In genomic region chr18:75125359-75126331, GRCh38 we compare ENCODE assay signal across 13 cellular contexts.
DNase-seq lines count a peak whose midpoint lies in the region; ATAC-seq and TF ChIP-seq lines count a peak whose summit lies in the region.
"Had no signal": no experiment of that assay in that cellular context is flagged by ENCODE, and none has a peak within 500 bp of the region (broad histone marks: within the 10 kb centered on the region; RNA-seq: fewer than 3 reads in every experiment).

No MANE protein-coding gene starts in this region.

- DNase-seq in mammary epithelial cell (peak; percentile 12), MCF 10A (ENCODE audit: unreplicated experiment) (no peak), WTC11 (ENCODE audit: low spot score) (peak; percentile 36), left lung (no peak), thoracic aorta (ENCODE audit: low spot score) (no peak), H4 (ENCODE audit: low spot score) (no peak)
- DNase-seq in stimulated activated CD4-positive, alpha-beta T cell treated with anti-CD3 and anti-CD28 coated beads, Interleukin-4, amount 100 ng/mL, for 24 hours = no peak
- DNase-seq: effector CD4-positive, alpha-beta T cell; glutamatergic neuron; NCI-H2029 had no signal

- H3K4me1 Mint-ChIP-seq in MCF 10A (ENCODE audit: insufficient read depth, unreplicated experiment) (no peaks in the 10 kb centered on the region), WTC11 (0 out of 2 replicates have a peak, but pooled peaks cover 3% of the 10 kb centered on the region)

- H3K36me3 Mint-ChIP-seq in MCF 10A (ENCODE audit: insufficient read depth, unreplicated experiment) (no peaks in the 10 kb centered on the region), WTC11 (no peaks in the 10 kb centered on the region)

- CTCF ChIA-PET in mammary epithelial cell (lab: Charles Lee; ENCODE audit: low non-redundant PET) = no interaction called here
- CTCF ChIA-PET in MCF 10A (lab: Yijun Ruan, JAX) = no interaction called here
- CTCF ChIA-PET in WTC11 (lab: Charles Lee) = no interaction called here

- ATAC-seq in WTC11 (peak; percentile 79), left lung (peak; percentile 42), thoracic aorta (ENCODE audit: insufficient number of reproducible peaks, low FRiP score, low read depth) (no peak), HG03196 (IDR thresholded peaks at IDR 0.05; ENCODE audit: unreplicated experiment) (no peak)

- intact Hi-C loops in mammary epithelial cell (cut with micrococcal nuclease) = no loop called here
- intact Hi-C loops in MCF 10A (cut with micrococcal nuclease) = no loop called here
- intact Hi-C loops in left lung (cut with DNase I) = no loop called here

- H3K27ac ChIP-seq in mammary epithelial cell (ENCODE audit: insufficient read depth, low read depth, low read length) (no peak overlapping the region), left lung (no peak overlapping the region), thoracic aorta (no peak overlapping the region)
- H3K27ac ChIP-seq: upper lobe of left lung had no signal

- no peak for TF ChIP-seq CTCF in mammary epithelial cell (conservative IDR thresholded peaks at IDR 0.05 in 1 of 2, IDR thresholded peaks at IDR 0.05 in 1 of 2; ENCODE audit: extremely low read depth in 1 of 2, insufficient read depth in 1 of 2, low read depth in 1 of 2, low read length in 2 of 2)
- TF ChIP-seq CTCF in MCF 10A (IDR thresholded peaks at IDR 0.05; ENCODE audit: unreplicated experiment) = no peak
- TF ChIP-seq CTCF in WTC11 (IDR thresholded peaks at IDR 0.05) = no peak
- TF ChIP-seq CTCF in left lung (IDR thresholded peaks at IDR 0.05) = no peak
- TF ChIP-seq CTCF in thoracic aorta (IDR thresholded peaks at IDR 0.05) = no peak

- H3K4me1 ChIP-seq in mammary epithelial cell (ENCODE audit: insufficient read depth, low read length) (no peaks in the 10 kb centered on the region), left lung (no peaks in the 10 kb centered on the region), thoracic aorta (ENCODE audit: control insufficient read depth in 1 of 2, low read depth in 2 of 2) (peaks cover 0 to 2% of the 10 kb centered on the region in 2 donors)

- no TSS peak for BruUV-seq in mammary epithelial cell (replicated peaks; lab: Mats Ljungman, UMichigan)
- BruUV-seq in MCF 10A (replicated peaks; lab: Mats Ljungman, UMichigan) = no TSS peak

- no peaks in the 10 kb centered on the region for H3K9me3 Mint-ChIP-seq in MCF 10A (ENCODE audit: unreplicated experiment)
- H3K9me3 Mint-ChIP-seq in WTC11 = peaks cover 7% of the 10 kb centered on the region
- H3K9me3 Mint-ChIP-seq: T-helper 2 cell treated with Interferon-gamma antibody and Interleukin-4, amounts not matched to agents 5 μg/mL and 100 μg/mL, for 36 hours had no signal

- H3K9me3 ChIP-seq in mammary epithelial cell (replicated peaks; ENCODE audit: insufficient read depth, low read length) = peaks cover 2% of the 10 kb centered on the region
- no peaks in the 10 kb centered on the region for H3K9me3 ChIP-seq in left lung
- H3K9me3 ChIP-seq in thoracic aorta = no peaks in the 10 kb centered on the region
- H3K9me3 ChIP-seq: upper lobe of left lung had no signal

- dilution Hi-C loops in mammary epithelial cell (cut with HindIII; ENCODE audit: low sequenced_read_pairs) = no loop called here

- H3K4me2 ChIP-seq in mammary epithelial cell (ENCODE audit: insufficient read depth, low read depth, low read length) = no peak overlapping the region

- in situ Hi-C loops in mammary epithelial cell (cut with MboI; ENCODE audit: low sequenced_read_pairs in 2 of 2) = no loop called here

- H3K4me3 Mint-ChIP-seq in MCF 10A (ENCODE audit: unreplicated experiment) = no peak overlapping the region
- H3K4me3 Mint-ChIP-seq in WTC11 = no peak overlapping the region
- H3K4me3 Mint-ChIP-seq: T-helper 2 cell treated with Interferon-gamma antibody and Interleukin-4, amounts not matched to agents 5 μg/mL and 100 μg/mL, for 36 hours had no signal

- no peaks in the 10 kb centered on the region for H4K20me1 ChIP-seq in mammary epithelial cell (ENCODE audit: insufficient read depth, low read length)

- H3K4me3 ChIP-seq in mammary epithelial cell (replicated peaks in 1 of 3; ENCODE audit: insufficient read depth in 1 of 3, low read depth in 2 of 3, low read length in 3 of 3) (no peak overlapping the region), left lung (no peak overlapping the region), thoracic aorta (peak overlapping the region; percentile 27)

- H3K27ac Mint-ChIP-seq in MCF 10A (ENCODE audit: low read depth, unreplicated experiment) (no peak overlapping the region), WTC11 (peak overlapping the region; percentile 7)
- H3K27ac Mint-ChIP-seq: T-helper 2 cell treated with Interferon-gamma antibody and Interleukin-4, amounts not matched to agents 5 μg/mL and 100 μg/mL, for 36 hours had no signal

- POLR2A ChIA-PET in MCF 10A (lab: Yijun Ruan, JAX) (no interaction called here), WTC11 (lab: Charles Lee) (no interaction called here)

- H3K36me3 ChIP-seq in mammary epithelial cell (ENCODE audit: insufficient read depth, low read length) (no peaks in the 10 kb centered on the region), left lung (no peaks in the 10 kb centered on the region), thoracic aorta (no peaks in the 10 kb centered on the region)
- H3K36me3 ChIP-seq: upper lobe of left lung had no signal

- H3K27me3 ChIP-seq in mammary epithelial cell (ENCODE audit: insufficient read depth, low read length) (no peaks in the 10 kb centered on the region), left lung (no peaks in the 10 kb centered on the region), thoracic aorta (replicated peaks; ENCODE audit: insufficient read depth) (no peaks in the 10 kb centered on the region)
- H3K27me3 ChIP-seq: upper lobe of left lung had no signal

- WGBS in mammary epithelial cell (ENCODE audit: low coverage, missing lambda C conversion rate) = 84% methylated on average over 33 of the region's 45 CpGs

- H3K27me3 Mint-ChIP-seq in MCF 10A (ENCODE audit: insufficient read depth, unreplicated experiment) = no peaks in the 10 kb centered on the region
- no peaks in the 10 kb centered on the region for H3K27me3 Mint-ChIP-seq in WTC11 (ENCODE audit: low read depth)

- H3K9ac ChIP-seq in mammary epithelial cell (ENCODE audit: insufficient read depth, low read length) = no peak overlapping the region

- H2AFZ ChIP-seq in mammary epithelial cell (ENCODE audit: low read depth, low read length) = no peak overlapping the region

- H3K79me2 ChIP-seq in mammary epithelial cell (ENCODE audit: insufficient read depth, low read length) = no peaks in the 10 kb centered on the region

TF ChIP-seq in WTC11, 78 proteins besides CTCF, POLR2A, EP300 and RAD21:
- no peak for TF ChIP-seq IRF2 (CRISPR knock-in tag; IDR thresholded peaks at IDR 0.05; ENCODE audit: borderline replicate concordance, low read depth)
- no peak for TF ChIP-seq HMGA2 (CRISPR knock-in tag; IDR thresholded peaks at IDR 0.05)
- no peak for TF ChIP-seq NFYB (CRISPR knock-in tag; conservative IDR thresholded peaks at IDR 0.05; ENCODE audit: low read depth)
- no peak for TF ChIP-seq KAT7 (CRISPR knock-in tag; IDR thresholded peaks at IDR 0.05; ENCODE audit: borderline replicate concordance)
- no peak for TF ChIP-seq NFE2L1 (CRISPR knock-in tag; IDR thresholded peaks at IDR 0.05)
- TF ChIP-seq E2F1 (CRISPR knock-in tag; IDR thresholded peaks at IDR 0.05) = no peak
- no peak for TF ChIP-seq FOXP4 (CRISPR knock-in tag; IDR thresholded peaks at IDR 0.05)
- TF ChIP-seq NR3C1 (CRISPR knock-in tag; conservative IDR thresholded peaks at IDR 0.05; ENCODE audit: low read depth) = no peak
- no peak for TF ChIP-seq CDX4 (CRISPR knock-in tag; IDR thresholded peaks at IDR 0.05; ENCODE audit: borderline replicate concordance)
- TF ChIP-seq RELA (CRISPR knock-in tag; IDR thresholded peaks at IDR 0.05; ENCODE audit: borderline replicate concordance) = no peak
- no peak for TF ChIP-seq GTF2I (CRISPR knock-in tag; conservative IDR thresholded peaks at IDR 0.05)
- no peak for TF ChIP-seq MYBL2 (CRISPR knock-in tag; IDR thresholded peaks at IDR 0.05)

Comparison
In these comparisons a context has a peak if more than half of its experiments do, and no peak if none do; other contexts are left out.
1. DNase-seq: peak in mammary epithelial cell (single experiment) and WTC11 (single experiment); none in MCF 10A (single experiment), left lung (0 of 2), thoracic aorta (single experiment), stimulated activated CD4-positive, alpha-beta T cell treated with anti-CD3 and anti-CD28 coated beads, Interleukin-4, amount 100 ng/mL, for 24 hours (single experiment) and H4 (single experiment).
2. ATAC-seq: peak in WTC11 (single experiment) and left lung (single experiment); none in thoracic aorta (single experiment) and HG03196 (single experiment).